ENCODE assay signal across 13 cellular contexts in the genomic region with DNA sequence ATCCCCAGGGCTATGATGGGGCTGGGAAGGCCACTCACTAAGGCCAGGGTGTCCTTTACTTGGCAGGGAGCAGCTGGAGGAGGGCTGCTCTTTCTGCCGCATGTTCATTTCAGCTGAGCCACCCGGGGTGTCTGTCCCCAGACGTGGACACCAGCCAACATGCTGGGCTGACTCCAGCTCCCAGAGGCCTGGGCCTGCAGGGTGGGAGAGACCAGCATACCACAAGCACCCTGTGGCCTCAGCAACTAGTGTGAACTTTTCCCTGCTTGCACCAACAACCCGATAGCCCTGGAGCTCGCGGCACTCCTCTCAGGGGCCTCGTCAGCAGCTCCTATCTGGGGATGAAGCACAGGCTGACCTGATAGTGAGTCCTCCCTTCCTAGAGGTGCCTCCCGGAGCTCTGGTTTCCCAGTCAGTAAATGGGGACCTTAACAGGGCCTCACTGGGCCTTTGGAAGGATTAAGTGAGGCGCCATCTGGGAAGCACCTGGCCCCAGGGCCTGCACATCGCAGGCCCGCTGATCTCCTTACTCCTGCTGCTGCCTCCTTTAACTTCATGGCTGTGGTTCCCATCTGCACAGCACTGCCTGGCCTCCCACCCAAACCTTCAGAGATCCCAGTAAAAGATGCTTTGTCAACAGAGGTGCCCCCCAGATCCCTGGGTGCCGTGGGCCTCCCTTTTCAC.
A peak's percentile ranks its signal among the peaks of the same experiment; 100 is the strongest.
DNase-seq lines count a peak whose midpoint lies in the region; ATAC-seq, FAIRE-seq and TF ChIP-seq lines count a peak whose summit lies in the region.
"Had no signal": no experiment of that assay in that cellular context is flagged by ENCODE, and none has a peak within 500 bp of the region (broad histone marks: within the 10 kb centered on the region; RNA-seq: fewer than 3 reads in every experiment).

No MANE protein-coding gene starts in this region.

- TF ChIP-seq CTCF in SK-N-SH (IDR thresholded peaks at IDR 0.05), result no peak

- intact Hi-C loops in left cardiac atrium (cut with DNase I), result loop anchor here in 1 of 2 donors (5.0 kb wide), 1 partner anchor 84 kb away; the partner anchor contains the start of gene GALNT18

- peak; percentile 24; the same call in 1 of the 2 replicates for TF ChIP-seq RAD21 in SK-N-SH (IDR thresholded peaks at IDR 0.05; ENCODE audit: low read length)

- ATAC-seq in left cardiac atrium, result peak; percentile 66 to 89
- ATAC-seq in stimulated activated naive B cell treated with anti-CD40 and anti-IgM and Interleukin-4, amounts not matched to agents 10 μg/mL and 1 μg/mL and 100 μg/mL, for 72 hours (replicated peaks), result no peak
- ATAC-seq in HG03280 (IDR thresholded peaks at IDR 0.05; ENCODE audit: unreplicated experiment), result no peak

- H3K4me1 Mint-ChIP-seq in stimulated activated naive B cell treated with anti-CD40 and anti-IgM and Interleukin-4, amounts not matched to agents 10 μg/mL and 1 μg/mL and 100 μg/mL, for 72 hours, result no peaks in the 10 kb centered on the region

- CTCF ChIA-PET in SK-N-SH (lab: Yijun Ruan, JAX), result interaction anchor here (0.6 to 2.3 kb wide), 11 partner anchors 14 to 1080 kb away, joined by 3 to 11 read pairs (median 4); partner anchors contain the start of gene GALNT18

- peaks cover 0 to 77% of the 10 kb centered on the region in 2 experiments; a peak in 2 of 4 replicates for H3K4me1 ChIP-seq in SK-N-SH (ENCODE audit: control insufficient read depth in 1 of 2, insufficient read depth in 2 of 2, low read depth in 1 of 2, low read length in 1 of 2)

- H3K4me3 Mint-ChIP-seq in stimulated activated naive B cell treated with anti-CD40 and anti-IgM and Interleukin-4, amounts not matched to agents 10 μg/mL and 1 μg/mL and 100 μg/mL, for 72 hours, result no peak overlapping the region
- H3K4me3 Mint-ChIP-seq: nephron progenitor cell had no signal

- H3K9me3 Mint-ChIP-seq in stimulated activated naive B cell treated with anti-CD40 and anti-IgM and Interleukin-4, amounts not matched to agents 10 μg/mL and 1 μg/mL and 100 μg/mL, for 72 hours, result no peaks in the 10 kb centered on the region
- H3K9me3 Mint-ChIP-seq: nephron progenitor cell had no signal

- POLR2A ChIA-PET in SK-N-SH (lab: Yijun Ruan, JAX), result interaction anchor here (0.8 to 1.8 kb wide), 7 partner anchors 14 to 729 kb away, joined by 3 to 5 read pairs (median 4); partner anchors contain the start of genes EIF4G2, GALNT18 and USP47

- H3K27ac Mint-ChIP-seq in stimulated activated naive B cell treated with anti-CD40 and anti-IgM and Interleukin-4, amounts not matched to agents 10 μg/mL and 1 μg/mL and 100 μg/mL, for 72 hours, result no peak overlapping the region
- H3K27ac Mint-ChIP-seq: nephron progenitor cell had no signal

- no peak overlapping the region for H3K4me2 ChIP-seq in SK-N-SH

- FAIRE-seq in frontal cortex (lab: Jason Lieb, UNC), result no peak

- no peak; a peak in 1 of 4 replicates for TF ChIP-seq EP300 in SK-N-SH (IDR thresholded peaks at IDR 0.05; ENCODE audit: borderline replicate concordance in 1 of 2, low read depth in 1 of 2, low read length in 1 of 2)

- H3K36me3 Mint-ChIP-seq in stimulated activated naive B cell treated with anti-CD40 and anti-IgM and Interleukin-4, amounts not matched to agents 10 μg/mL and 1 μg/mL and 100 μg/mL, for 72 hours, result no peaks in the 10 kb centered on the region

- no peaks in the 10 kb centered on the region for H4K20me1 ChIP-seq in SK-N-SH (ENCODE audit: insufficient read depth)

- H3K27ac ChIP-seq in SK-N-SH (ENCODE audit: low read depth in 2 of 2, low read length in 1 of 2), result peak overlapping the region in 1 of 2 experiments; percentile 93; a peak in 2 of 4 replicates
- H3K27ac ChIP-seq: cardiac muscle cell, skin epidermis had no signal

- H3K9me3 ChIP-seq in SK-N-SH, result no peaks in the 10 kb centered on the region
- H3K9me3 ChIP-seq: stomach had no signal

- no peak overlapping the region for H3K4me3 ChIP-seq in SK-N-SH (ENCODE audit: low read depth in 2 of 2, low read length in 1 of 2)
- H3K4me3 ChIP-seq: cardiac muscle cell, skin epidermis, stomach had no signal

- WGBS in SK-N-SH (ENCODE audit: low lambda C conversion rate), result 33% methylated on average over 1 of the region's 12 CpGs

- H3K9ac ChIP-seq in SK-N-SH, result no peak overlapping the region

- no peak overlapping the region for H2AFZ ChIP-seq in SK-N-SH (ENCODE audit: low read depth)

- no peaks in the 10 kb centered on the region for H3K79me2 ChIP-seq in SK-N-SH (ENCODE audit: insufficient read depth)

- H3K9me2 ChIP-seq in SK-N-SH, result no peaks in the 10 kb centered on the region

- peak; percentile 56 for DNase-seq in D341Med (ENCODE audit: low spot score)
- peak; percentile 77 for DNase-seq in SK-N-SH
- DNase-seq in left cardiac atrium, result peak; percentile 68
- DNase-seq in retina, result peak; percentile 52
- no peak for DNase-seq in amniotic stem cell (lab: John Stamatoyannopoulos, UW)
- DNase-seq in stimulated activated naive B cell treated with anti-CD40 and anti-IgM and Interleukin-4, amounts not matched to agents 10 μg/mL and 1 μg/mL and 100 μg/mL, for 72 hours, result no peak
- no peak for DNase-seq in frontal cortex (ENCODE audit: low spot score in 2 of 2)
- DNase-seq: kidney glomerular epithelial cell, nephron progenitor cell, stomach had no signal

- H3K36me3 ChIP-seq in SK-N-SH (replicated peaks in 1 of 2; ENCODE audit: control insufficient read depth in 1 of 2, insufficient read depth in 2 of 2, low read length in 1 of 2), result no peaks in the 10 kb centered on the region
- H3K36me3 ChIP-seq: cardiac muscle cell, stomach had no signal

- H3K27me3 Mint-ChIP-seq in stimulated activated naive B cell treated with anti-CD40 and anti-IgM and Interleukin-4, amounts not matched to agents 10 μg/mL and 1 μg/mL and 100 μg/mL, for 72 hours, result peaks cover 4% of the 10 kb centered on the region in 2 donors

- no peaks in the 10 kb centered on the region for H3F3A ChIP-seq in SK-N-SH (replicated peaks; ENCODE audit: insufficient read depth)

- H3K27me3 ChIP-seq in SK-N-SH (ENCODE audit: insufficient read depth), result no peaks in the 10 kb centered on the region
- H3K27me3 ChIP-seq: cardiac muscle cell, stomach had no signal

TF ChIP-seq in SK-N-SH, 30 proteins besides CTCF, POLR2A, EP300 and RAD21:
- TF ChIP-seq FOSL2 (IDR thresholded peaks at IDR 0.05; ENCODE audit: borderline replicate concordance, low read depth) (no peak), RCOR1 (IDR thresholded peaks at IDR 0.05; ENCODE audit: low read length) (peak; percentile 5; the same call in 1 of the 2 replicates), NRF1 (IDR thresholded peaks at IDR 0.05; ENCODE audit: low read depth, low read length) (no peak), MXI1 (IDR thresholded peaks at IDR 0.05; ENCODE audit: low read depth, low read length) (peak; percentile 68), GATA2 (CRISPR knock-in tag; IDR thresholded peaks at IDR 0.05) (0 out of 2 replicates have a peak, but pooled peaks have one; percentile 12), NFIC (IDR thresholded peaks at IDR 0.05; ENCODE audit: borderline replicate concordance) (no peak)
- TF ChIP-seq, protein P1, sequence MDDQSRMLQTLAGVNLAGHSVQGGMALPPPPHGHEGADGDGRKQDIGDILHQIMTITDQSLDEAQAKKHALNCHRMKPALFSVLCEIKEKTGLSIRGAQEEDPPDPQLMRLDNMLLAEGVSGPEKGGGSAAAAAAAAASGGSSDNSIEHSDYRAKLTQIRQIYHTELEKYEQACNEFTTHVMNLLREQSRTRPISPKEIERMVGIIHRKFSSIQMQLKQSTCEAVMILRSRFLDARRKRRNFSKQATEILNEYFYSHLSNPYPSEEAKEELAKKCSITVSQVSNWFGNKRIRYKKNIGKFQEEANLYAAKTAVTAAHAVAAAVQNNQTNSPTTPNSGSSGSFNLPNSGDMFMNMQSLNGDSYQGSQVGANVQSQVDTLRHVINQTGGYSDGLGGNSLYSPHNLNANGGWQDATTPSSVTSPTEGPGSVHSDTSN (IDR thresholded peaks at IDR 0.05), result no peak

Comparison
In these comparisons a context has a peak if more than half of its experiments do, and no peak if none do; other contexts are left out.
1. DNase-seq: peak in D341Med (single experiment), SK-N-SH (single experiment), left cardiac atrium (single experiment) and retina (single experiment); none in amniotic stem cell (single experiment), stimulated activated naive B cell treated with anti-CD40 and anti-IgM and Interleukin-4, amounts not matched to agents 10 μg/mL and 1 μg/mL and 100 μg/mL, for 72 hours (single experiment) and frontal cortex (0 of 2).
2. ATAC-seq: peak in left cardiac atrium (2 of 2); none in stimulated activated naive B cell treated with anti-CD40 and anti-IgM and Interleukin-4, amounts not matched to agents 10 μg/mL and 1 μg/mL and 100 μg/mL, for 72 hours (0 of 2) and HG03280 (single experiment).